In the genomic region with DNA sequence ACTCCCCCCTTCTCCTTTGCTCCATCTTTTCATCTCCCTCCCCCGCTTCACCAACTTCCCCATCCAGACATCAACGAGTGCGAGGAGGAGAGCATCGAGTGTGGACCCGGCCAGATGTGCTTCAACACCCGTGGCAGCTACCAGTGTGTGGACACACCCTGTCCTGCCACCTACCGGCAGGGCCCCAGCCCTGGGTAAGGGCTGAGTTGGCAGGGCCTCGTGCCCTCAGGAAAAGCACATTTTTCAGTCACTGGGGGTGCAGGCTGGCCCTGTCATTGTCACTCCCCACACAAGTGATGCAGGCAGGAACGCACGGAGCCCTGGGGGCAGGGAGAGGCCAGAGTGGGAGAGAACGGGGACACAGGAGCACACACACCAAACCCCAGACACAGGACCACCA, we compare ENCODE assay signal across 1 cellular context.
TF ChIP-seq lines count a peak whose summit lies in the region.

No MANE protein-coding gene starts in this region.

TF ChIP-seq in SK-N-SH treated with all-trans-retinoic acid at 6 μM for 48 hours, 23 proteins besides CTCF, POLR2A, EP300 and RAD21 (continued from another document):
- TF ChIP-seq, protein P1, sequence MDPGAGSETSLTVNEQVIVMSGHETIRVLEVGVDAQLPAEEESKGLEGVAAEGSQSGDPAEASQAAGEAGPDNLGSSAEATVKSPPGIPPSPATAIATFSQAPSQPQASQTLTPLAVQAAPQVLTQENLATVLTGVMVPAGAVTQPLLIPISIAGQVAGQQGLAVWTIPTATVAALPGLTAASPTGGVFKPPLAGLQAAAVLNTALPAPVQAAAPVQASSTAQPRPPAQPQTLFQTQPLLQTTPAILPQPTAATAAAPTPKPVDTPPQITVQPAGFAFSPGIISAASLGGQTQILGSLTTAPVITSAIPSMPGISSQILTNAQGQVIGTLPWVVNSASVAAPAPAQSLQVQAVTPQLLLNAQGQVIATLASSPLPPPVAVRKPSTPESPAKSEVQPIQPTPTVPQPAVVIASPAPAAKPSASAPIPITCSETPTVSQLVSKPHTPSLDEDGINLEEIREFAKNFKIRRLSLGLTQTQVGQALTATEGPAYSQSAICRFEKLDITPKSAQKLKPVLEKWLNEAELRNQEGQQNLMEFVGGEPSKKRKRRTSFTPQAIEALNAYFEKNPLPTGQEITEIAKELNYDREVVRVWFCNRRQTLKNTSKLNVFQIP (CRISPR knock-in tag; IDR thresholded peaks at IDR 0.05; ENCODE audit: borderline replicate concordance, low read depth), result no peak
- TF ChIP-seq RARB (CRISPR knock-in tag; IDR thresholded peaks at IDR 0.05) (no peak), ZNF8 (CRISPR knock-in tag; IDR thresholded peaks at IDR 0.05) (no peak), TCF4 (CRISPR knock-in tag; IDR thresholded peaks at IDR 0.05; ENCODE audit: borderline replicate concordance) (no peak)
- TF ChIP-seq, protein P2, sequence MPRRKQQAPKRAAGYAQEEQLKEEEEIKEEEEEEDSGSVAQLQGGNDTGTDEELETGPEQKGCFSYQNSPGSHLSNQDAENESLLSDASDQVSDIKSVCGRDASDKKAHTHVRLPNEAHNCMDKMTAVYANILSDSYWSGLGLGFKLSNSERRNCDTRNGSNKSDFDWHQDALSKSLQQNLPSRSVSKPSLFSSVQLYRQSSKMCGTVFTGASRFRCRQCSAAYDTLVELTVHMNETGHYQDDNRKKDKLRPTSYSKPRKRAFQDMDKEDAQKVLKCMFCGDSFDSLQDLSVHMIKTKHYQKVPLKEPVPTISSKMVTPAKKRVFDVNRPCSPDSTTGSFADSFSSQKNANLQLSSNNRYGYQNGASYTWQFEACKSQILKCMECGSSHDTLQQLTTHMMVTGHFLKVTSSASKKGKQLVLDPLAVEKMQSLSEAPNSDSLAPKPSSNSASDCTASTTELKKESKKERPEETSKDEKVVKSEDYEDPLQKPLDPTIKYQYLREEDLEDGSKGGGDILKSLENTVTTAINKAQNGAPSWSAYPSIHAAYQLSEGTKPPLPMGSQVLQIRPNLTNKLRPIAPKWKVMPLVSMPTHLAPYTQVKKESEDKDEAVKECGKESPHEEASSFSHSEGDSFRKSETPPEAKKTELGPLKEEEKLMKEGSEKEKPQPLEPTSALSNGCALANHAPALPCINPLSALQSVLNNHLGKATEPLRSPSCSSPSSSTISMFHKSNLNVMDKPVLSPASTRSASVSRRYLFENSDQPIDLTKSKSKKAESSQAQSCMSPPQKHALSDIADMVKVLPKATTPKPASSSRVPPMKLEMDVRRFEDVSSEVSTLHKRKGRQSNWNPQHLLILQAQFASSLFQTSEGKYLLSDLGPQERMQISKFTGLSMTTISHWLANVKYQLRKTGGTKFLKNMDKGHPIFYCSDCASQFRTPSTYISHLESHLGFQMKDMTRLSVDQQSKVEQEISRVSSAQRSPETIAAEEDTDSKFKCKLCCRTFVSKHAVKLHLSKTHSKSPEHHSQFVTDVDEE (CRISPR knock-in tag; IDR thresholded peaks at IDR 0.05), result no peak
